19 cellular contexts compared by ENCODE assay signal in genomic region chr16:58049697-58050185, GRCh38. TPM values are rescaled to one million over a fixed set of nuclear protein-coding genes. Genes with fewer than 3 reads are reported as not detected.
DNase-seq lines count a peak whose midpoint lies in the region; ATAC-seq, FAIRE-seq and TF ChIP-seq lines count a peak whose summit lies in the region.
"Had no signal": no experiment of that assay in that cellular context is flagged by ENCODE, and none has a peak within 500 bp of the region (broad histone marks: within the 10 kb centered on the region; RNA-seq: fewer than 3 reads in every experiment).

No MANE protein-coding gene starts in this region.

- peaks cover 9% of the 10 kb centered on the region for H3K4me1 Mint-ChIP-seq in endodermal cell
- H3K4me1 Mint-ChIP-seq: IgD-negative memory B cell had no signal

- H2AK5ac ChIP-seq in neuronal stem cell (ENCODE audit: low read depth, low read length) = peak overlapping the region; percentile 37

- ATAC-seq in HepG2 (no peak), right lobe of liver (no peak)
- ATAC-seq: A549, GM23338 had no signal

- TF ChIP-seq POLR2A in HepG2 (IDR thresholded peaks at IDR 0.05; ENCODE audit: insufficient read depth in 1 of 2, low read depth in 2 of 2, low read length in 2 of 2) = no peak
- no peak for TF ChIP-seq POLR2A in right lobe of liver (IDR thresholded peaks at IDR 0.05)

- no TSS peak for BruUV-seq in HepG2 (replicated peaks; lab: Mats Ljungman, UMichigan)

- H3K9me3 ChIP-seq in HepG2 (ENCODE audit: low read length) = no peaks in the 10 kb centered on the region
- no peaks in the 10 kb centered on the region for H3K9me3 ChIP-seq in right lobe of liver
- no peaks in the 10 kb centered on the region for H3K9me3 ChIP-seq in endodermal cell (ENCODE audit: control insufficient read depth, low read length)
- H3K9me3 ChIP-seq in neuronal stem cell (replicated peaks in 1 of 2; ENCODE audit: control insufficient read depth in 2 of 2, insufficient read depth in 1 of 2, low read depth in 1 of 2, low read length in 2 of 2) = peaks cover 0 to 2% of the 10 kb centered on the region in 2 donors
- H3K9me3 ChIP-seq: A549, SJSA1 had no signal

- no peak overlapping the region for H2BK120ac ChIP-seq in neuronal stem cell (ENCODE audit: low read depth, low read length)

- POLR2A ChIA-PET in HepG2 (lab: Yijun Ruan, JAX) = interaction anchor here (2.3 kb wide), 1 partner anchor 25 kb away, joined by 7 read pairs; no protein-coding TSS in a partner anchor

- peak overlapping the region; percentile 20 for H3K18ac ChIP-seq in neuronal stem cell (ENCODE audit: low read length)

- H3K9me3 Mint-ChIP-seq in endodermal cell = no peaks in the 10 kb centered on the region
- H3K9me3 Mint-ChIP-seq: HFFc6 had no signal

- peak overlapping the region; percentile 23 for H3K27ac Mint-ChIP-seq in endodermal cell
- H3K27ac Mint-ChIP-seq: GM23338, HFFc6, IgD-negative memory B cell had no signal

- H3K4me3 ChIP-seq in HepG2 (replicated peaks in 1 of 3; ENCODE audit: insufficient read depth in 1 of 3, low read depth in 2 of 3, low read length in 3 of 3) = no peak overlapping the region
- H3K4me3 ChIP-seq in right lobe of liver = no peak overlapping the region
- H3K4me3 ChIP-seq in endodermal cell (ENCODE audit: low read length) = no peak overlapping the region
- no peak overlapping the region for H3K4me3 ChIP-seq in neuronal stem cell (ENCODE audit: low read length in 2 of 2)
- H3K4me3 ChIP-seq: A549, GM23338, SJSA1 had no signal

- H3K27me3 ChIP-seq in HepG2 (ENCODE audit: control insufficient read depth in 1 of 2, insufficient read depth in 2 of 2, low read length in 2 of 2) (peaks cover 3 to 13% of the 10 kb centered on the region in 2 experiments; a peak in 2 of 5 replicates), right lobe of liver (no peaks in the 10 kb centered on the region), endodermal cell (ENCODE audit: control insufficient read depth, insufficient read depth, low read length, poor library complexity, severe bottlenecking) (no peaks in the 10 kb centered on the region), neuronal stem cell (ENCODE audit: control insufficient read depth in 3 of 3, insufficient read depth in 3 of 3, low read depth in 1 of 3, low read length in 3 of 3) (no peaks in the 10 kb centered on the region)
- H3K27me3 ChIP-seq: SJSA1 had no signal

- TF ChIP-seq EP300 in HepG2 (IDR thresholded peaks at IDR 0.05; ENCODE audit: low read depth in 2 of 2, low read length in 2 of 2) = no peak
- TF ChIP-seq EP300 in HepG2 (CRISPR knock-in tag; IDR thresholded peaks at IDR 0.05; ENCODE audit: borderline replicate concordance) = no peak

- H3K79me1 ChIP-seq in neuronal stem cell (ENCODE audit: low read depth, low read length) = no peaks in the 10 kb centered on the region

- H2BK15ac ChIP-seq in neuronal stem cell (ENCODE audit: low read length) = no peak overlapping the region

- H2AFZ ChIP-seq in HepG2 (ENCODE audit: low read length) = no peak overlapping the region
- H2AFZ ChIP-seq in neuronal stem cell (ENCODE audit: low read length) = peak overlapping the region; percentile 23
- H2AFZ ChIP-seq: GM23338 had no signal

- intact Hi-C loops in HepG2 (cut with micrococcal nuclease; ENCODE audit: unreplicated experiment) = no loop called here
- intact Hi-C loops in right lobe of liver (cut with DNase I) = no loop called here

- no peaks in the 10 kb centered on the region for H3K79me2 ChIP-seq in HepG2 (ENCODE audit: insufficient read depth, low read length)

- peaks cover 1% of the 10 kb centered on the region for H3K36me3 Mint-ChIP-seq in endodermal cell (ENCODE audit: low read depth)

- no peak overlapping the region for H3K9ac ChIP-seq in HepG2 (ENCODE audit: insufficient read depth, low read depth, low read length)
- no peak overlapping the region for H3K9ac ChIP-seq in endodermal cell (ENCODE audit: extremely low read depth, low read length, poor library complexity, severe bottlenecking)
- H3K9ac ChIP-seq in neuronal stem cell (ENCODE audit: low read depth, low read length, poor library complexity) = no peak overlapping the region

- H3K27ac ChIP-seq in HepG2 (ENCODE audit: extremely low read length, insufficient read depth, low read length) (no peak overlapping the region), right lobe of liver (no peak overlapping the region), endodermal cell (ENCODE audit: low read depth, low read length) (no peak overlapping the region), neuronal stem cell (replicated peaks; ENCODE audit: low read length) (no peak overlapping the region)
- H3K27ac ChIP-seq: A549, C4-2B, RWPE1, SJSA1 had no signal

- no peak for TF ChIP-seq CTCF in HepG2 (CRISPR knock-in tag; IDR thresholded peaks at IDR 0.05)
- TF ChIP-seq CTCF in right lobe of liver (IDR thresholded peaks at IDR 0.05) = no peak
- no peak for TF ChIP-seq CTCF in endodermal cell (conservative IDR thresholded peaks at IDR 0.05)

- H3K4me2 ChIP-seq in HepG2 (ENCODE audit: low read depth, low read length) (no peak overlapping the region), neuronal stem cell (ENCODE audit: insufficient read depth, low read length, poor library complexity, severe bottlenecking) (no peak overlapping the region)
- H3K4me2 ChIP-seq: A549, GM23338 had no signal

- in situ Hi-C loops in HepG2 (cut with HindIII; ENCODE audit: extremely low pct_ligation_motif_present, low pct_unique_long_range_greater_than_20kb) = no loop called here

- H3K4ac ChIP-seq in neuronal stem cell (ENCODE audit: low read length) = no peak overlapping the region

- H3K36me3 ChIP-seq in HepG2 (replicated peaks in 1 of 2; ENCODE audit: control insufficient read depth in 1 of 2, insufficient read depth in 2 of 2, low read length in 2 of 2) = no peaks in the 10 kb centered on the region; a peak in 1 of 5 replicates
- H3K36me3 ChIP-seq in right lobe of liver = no peaks in the 10 kb centered on the region
- no peaks in the 10 kb centered on the region for H3K36me3 ChIP-seq in endodermal cell (ENCODE audit: control insufficient read depth, insufficient read depth, low read length)
- H3K36me3 ChIP-seq in neuronal stem cell (replicated peaks in 1 of 2; ENCODE audit: control insufficient read depth in 2 of 2, insufficient read depth in 2 of 2, low read length in 2 of 2) = no peaks in the 10 kb centered on the region
- H3K36me3 ChIP-seq: SJSA1 had no signal

- peak overlapping the region; percentile 14 for H2BK12ac ChIP-seq in neuronal stem cell (ENCODE audit: low read length)

- no peaks in the 10 kb centered on the region for H4K20me1 ChIP-seq in HepG2 (ENCODE audit: insufficient read depth, low read length)

- peaks cover 21% of the 10 kb centered on the region for H3K4me1 ChIP-seq in HepG2 (ENCODE audit: insufficient read depth, low read length)
- no peaks in the 10 kb centered on the region for H3K4me1 ChIP-seq in right lobe of liver
- peaks cover 5% of the 10 kb centered on the region for H3K4me1 ChIP-seq in endodermal cell (ENCODE audit: control insufficient read depth, insufficient read depth, low read length)
- H3K4me1 ChIP-seq in neuronal stem cell (ENCODE audit: control insufficient read depth in 2 of 2, insufficient read depth in 1 of 2, low read depth in 1 of 2, low read length in 2 of 2) = peaks cover 16 to 19% of the 10 kb centered on the region in 2 donors
- H3K4me1 ChIP-seq: A549, SJSA1 had no signal

- H3K27me3 Mint-ChIP-seq in endodermal cell (ENCODE audit: insufficient read depth) = no peaks in the 10 kb centered on the region
- H3K27me3 Mint-ChIP-seq: IgD-negative memory B cell had no signal

- H3K4me3 Mint-ChIP-seq in endodermal cell = no peak overlapping the region
- H3K4me3 Mint-ChIP-seq: GM23338, HFFc6, IgD-negative memory B cell had no signal

- CTCF ChIA-PET in HepG2 (lab: Yijun Ruan, JAX; ENCODE audit: low intra/inter-chr PET ratio, low total read pairs) = no interaction called here

- DNase-seq in HepG2 (ENCODE audit: low spot score) (no peak), right lobe of liver (no peak), endodermal cell (peak; percentile 37), neuronal stem cell (ENCODE audit: low spot score) (no peak)
- no peak for DNase-seq in stimulated activated CD4-positive, alpha-beta T cell treated with anti-CD3 and anti-CD28 coated beads, Interleukin-4, amount 100 ng/mL, for 24 hours
- DNase-seq in activated T-cell treated with anti-CD3 and anti-CD28 coated beads, Interleukin-2, amount 50 U/mL, for 48 hours = no peak
- no peak for DNase-seq in effector CD8-positive, alpha-beta T cell (lab: John Stamatoyannopoulos, UW)
- DNase-seq: DMS 273 treated with DMSO at 0.1 percent for 48 hours, HFFc6, NCI-H187, NCI-H446, NCI-H748 treated with DMSO at 0.1 percent for 48 hours had no signal

- WGBS in HepG2 (ENCODE audit: low lambda C conversion rate) = 51% methylated on average over 9 of the region's 11 CpGs
- WGBS in right lobe of liver (ENCODE audit: insufficient coverage, low coverage, low lambda C conversion rate, missing lambda C conversion rate) = 68% methylated on average over 5 of the region's 11 CpGs
- 89 to 91% methylated on average over 7 to 11 of the region's 11 CpGs for WGBS in endodermal cell (ENCODE audit: insufficient coverage in 1 of 2, insufficient read length in 1 of 2), 2 experiments
- WGBS in neuronal stem cell (ENCODE audit: extremely low coverage in 2 of 2, insufficient read length in 2 of 2, insufficient replicate concordance in 1 of 2), 2 donors = no CpG with 5 or more reads among the region's 11 CpGs

- peak overlapping the region; percentile 45 for H3K23ac ChIP-seq in neuronal stem cell (ENCODE audit: low read depth, low read length, poor library complexity)

- no peak overlapping the region for H2BK5ac ChIP-seq in neuronal stem cell (ENCODE audit: low read length)

- TF ChIP-seq RAD21 in HepG2 (CRISPR knock-in tag; IDR thresholded peaks at IDR 0.05) = no peak

- peak overlapping the region; percentile 31 for H3K14ac ChIP-seq in neuronal stem cell (ENCODE audit: low read length)

- no peak overlapping the region for H4K91ac ChIP-seq in neuronal stem cell (ENCODE audit: low read depth, low read length, poor library complexity)

- FAIRE-seq in HepG2 (lab: Jason Lieb, UNC) = no peak
- FAIRE-seq: A549, GM12892 had no signal

- no peak overlapping the region for H4K8ac ChIP-seq in neuronal stem cell (ENCODE audit: low read depth, low read length)

RNA-seq across cellular contexts. Expression of gene MMP15, which starts 24.2 kb away (rescaled TPM):
- total RNA-seq in HepG2 (2016; rRNA removed; fragmentation: Illumina TruSeq; extraction: Trizol) = 17.2 and 35.2 TPM in 2 replicates
- total RNA-seq in HepG2 (2016; cell fraction: cytosol; rRNA removed; fragmentation: Illumina TruSeq; extraction: Trizol; ENCODE audit: low read depth) = 3.1 and 4.0 TPM in 2 replicates
- 15.2 and 35.5 TPM in 2 replicates for total RNA-seq in HepG2 (2016; cell fraction: insoluble cytoplasmic fraction; rRNA removed; fragmentation: Illumina TruSeq; extraction: Trizol)
- 11.7 and 12.8 TPM in 2 replicates for total RNA-seq in HepG2 (2016; cell fraction: membrane; rRNA removed; fragmentation: Illumina TruSeq; extraction: Trizol)
- 29.8 and 35.0 TPM in 2 replicates for total RNA-seq in HepG2 (2016; cell fraction: nucleus; rRNA removed; fragmentation: Illumina TruSeq; extraction: Trizol)
- 44.9 and 65.2 TPM in 2 replicates for polyA plus RNA-seq in HepG2 (2011; rRNA removed)
- 48.2 and 63.4 TPM in 2 replicates for polyA plus RNA-seq in HepG2 (2011; cell fraction: cytosol; rRNA removed)
- 48.7 and 49.3 TPM in 2 replicates for polyA plus RNA-seq in HepG2 (2011; cell fraction: nucleus; rRNA removed)
- polyA plus RNA-seq in HepG2 (2012) = 31.4 and 52.1 TPM in 2 replicates
- polyA plus RNA-seq in HepG2 (2016; cell fraction: cytosol; fragmentation: Illumina TruSeq; extraction: Trizol; ENCODE audit: low read depth) = 3.1 and 3.6 TPM in 2 replicates
- polyA plus RNA-seq in HepG2 (2016; cell fraction: insoluble cytoplasmic fraction; fragmentation: Illumina TruSeq; extraction: Trizol; ENCODE audit: low read depth) = 20.6 and 24.8 TPM in 2 replicates
- polyA plus RNA-seq in HepG2 (2016; cell fraction: membrane; fragmentation: Illumina TruSeq; extraction: Trizol; ENCODE audit: low read depth) = 9.3 and 9.6 TPM in 2 replicates
- polyA plus RNA-seq in HepG2 (2016; cell fraction: nucleus; fragmentation: Illumina TruSeq; extraction: Trizol; ENCODE audit: insufficient read depth, low read depth) = 59.2 and 61.3 TPM in 2 replicates
- 32.1 and 99.8 TPM in 2 replicates for polyA minus RNA-seq in HepG2 (2011; rRNA and poly(A)+ RNA removed; ENCODE audit: low replicate concordance)
- 50.9 and 56.7 TPM in 2 replicates for polyA minus RNA-seq in HepG2 (2011; cell fraction: cytosol; rRNA and poly(A)+ RNA removed)
- polyA minus RNA-seq in HepG2 (2011; cell fraction: nucleus; rRNA and poly(A)+ RNA removed) = 14.2 and 19.3 TPM in 2 replicates
- 10 to 100 TPM; 22.3 to 76.0 (median 35.2) TPM for total RNA-seq in right lobe of liver
- total RNA-seq in endodermal cell = 100 to 1,000 TPM in 1 of 2 donors, 10 to 100 TPM in 1; 99.8 to 105 TPM
- 34.0 TPM for polyA plus RNA-seq in endodermal cell (2013, experiment 1 of 2)
- 34.0 TPM for polyA plus RNA-seq in endodermal cell (2013, experiment 2 of 2)
- 10.1 TPM for polyA plus RNA-seq in neuronal stem cell (2013, experiment 1 of 2)
- 10.1 TPM for polyA plus RNA-seq in neuronal stem cell (2013, experiment 2 of 2)
- polyA plus RNA-seq: IgD-negative memory B cell had no signal

RNA-seq across cellular contexts. Expression of gene USB1, which starts 48.5 kb away (rescaled TPM):
- 16.7 and 33.5 TPM in 2 replicates for total RNA-seq in HepG2 (2016; rRNA removed; fragmentation: Illumina TruSeq; extraction: Trizol)
- total RNA-seq in HepG2 (2016; cell fraction: cytosol; rRNA removed; fragmentation: Illumina TruSeq; extraction: Trizol; ENCODE audit: low read depth) = 11.1 and 11.2 TPM in 2 replicates
- 17.4 and 32.4 TPM in 2 replicates for total RNA-seq in HepG2 (2016; cell fraction: insoluble cytoplasmic fraction; rRNA removed; fragmentation: Illumina TruSeq; extraction: Trizol)
- total RNA-seq in HepG2 (2016; cell fraction: membrane; rRNA removed; fragmentation: Illumina TruSeq; extraction: Trizol) = 47.5 and 49.4 TPM in 2 replicates
- 17.8 and 27.0 TPM in 2 replicates for total RNA-seq in HepG2 (2016; cell fraction: nucleus; rRNA removed; fragmentation: Illumina TruSeq; extraction: Trizol)
- 65.4 and 75.9 TPM in 2 replicates for polyA plus RNA-seq in HepG2 (2011; rRNA removed)
- 60.7 and 64.8 TPM in 2 replicates for polyA plus RNA-seq in HepG2 (2011; cell fraction: cytosol; rRNA removed)
- polyA plus RNA-seq in HepG2 (2011; cell fraction: nucleus; rRNA removed) = 51.6 and 63.8 TPM in 2 replicates
- polyA plus RNA-seq in HepG2 (2012) = 24.1 and 47.2 TPM in 2 replicates
- polyA plus RNA-seq in HepG2 (2016; cell fraction: cytosol; fragmentation: Illumina TruSeq; extraction: Trizol; ENCODE audit: low read depth) = 54.6 and 63.3 TPM in 2 replicates
- polyA plus RNA-seq in HepG2 (2016; cell fraction: insoluble cytoplasmic fraction; fragmentation: Illumina TruSeq; extraction: Trizol; ENCODE audit: low read depth) = 76.8 and 103 TPM in 2 replicates
- 136 and 142 TPM in 2 replicates for polyA plus RNA-seq in HepG2 (2016; cell fraction: membrane; fragmentation: Illumina TruSeq; extraction: Trizol; ENCODE audit: low read depth)
- 62.4 and 62.9 TPM in 2 replicates for polyA plus RNA-seq in HepG2 (2016; cell fraction: nucleus; fragmentation: Illumina TruSeq; extraction: Trizol; ENCODE audit: insufficient read depth, low read depth)
- polyA minus RNA-seq in HepG2 (2011; rRNA and poly(A)+ RNA removed; ENCODE audit: low replicate concordance) = 97.4 and 101 TPM in 2 replicates
- 44.2 and 48.1 TPM in 2 replicates for polyA minus RNA-seq in HepG2 (2011; cell fraction: cytosol; rRNA and poly(A)+ RNA removed)
- polyA minus RNA-seq in HepG2 (2011; cell fraction: nucleus; rRNA and poly(A)+ RNA removed) = 30.8 and 37.7 TPM in 2 replicates
- 10 to 100 TPM; 20.6 to 63.3 (median 25.9) TPM for total RNA-seq in right lobe of liver
- total RNA-seq in endodermal cell = 100 to 1,000 TPM; 139 to 163 TPM
- 62.2 TPM for polyA plus RNA-seq in endodermal cell (2013, experiment 1 of 2)
- 62.7 TPM for polyA plus RNA-seq in endodermal cell (2013, experiment 2 of 2)
- polyA plus RNA-seq in neuronal stem cell (2013, experiment 1 of 2) = 40.5 TPM
- 39.6 TPM for polyA plus RNA-seq in neuronal stem cell (2013, experiment 2 of 2)

RNA-seq across cellular contexts. Expression of gene ZNF319, which starts 49.3 kb away (rescaled TPM):
- total RNA-seq in HepG2 (2016; rRNA removed; fragmentation: Illumina TruSeq; extraction: Trizol) (3.5 and 3.6 TPM in 2 replicates), right lobe of liver (1 to 10 TPM; 2.5 to 4.9 (median 3.4) TPM), endodermal cell (10 to 100 TPM in 1 of 2 donors, 1 to 10 TPM in 1; 9.8 to 10.8 TPM)
- 0.51 and 0.88 TPM in 2 replicates for total RNA-seq in HepG2 (2016; cell fraction: cytosol; rRNA removed; fragmentation: Illumina TruSeq; extraction: Trizol; ENCODE audit: low read depth)
- total RNA-seq in HepG2 (2016; cell fraction: insoluble cytoplasmic fraction; rRNA removed; fragmentation: Illumina TruSeq; extraction: Trizol) = 3.1 and 3.2 TPM in 2 replicates
- 2.3 and 2.7 TPM in 2 replicates for total RNA-seq in HepG2 (2016; cell fraction: membrane; rRNA removed; fragmentation: Illumina TruSeq; extraction: Trizol)
- total RNA-seq in HepG2 (2016; cell fraction: nucleus; rRNA removed; fragmentation: Illumina TruSeq; extraction: Trizol) = 3.0 and 3.7 TPM in 2 replicates
- polyA plus RNA-seq in HepG2 (2011; rRNA removed) = 2.4 and 5.2 TPM in 2 replicates
- polyA plus RNA-seq in HepG2 (2011; cell fraction: cytosol; rRNA removed) = 2.9 and 3.1 TPM in 2 replicates
- polyA plus RNA-seq in HepG2 (2011; cell fraction: nucleus; rRNA removed) = 7.2 and 8.1 TPM in 2 replicates
- polyA plus RNA-seq in HepG2 (2012) = 2.2 and 4.4 TPM in 2 replicates
- polyA plus RNA-seq in HepG2 (2016; cell fraction: cytosol; fragmentation: Illumina TruSeq; extraction: Trizol; ENCODE audit: low read depth) = 0.15 and 0.25 TPM in 2 replicates
- 4.6 TPM in 2 replicates for polyA plus RNA-seq in HepG2 (2016; cell fraction: insoluble cytoplasmic fraction; fragmentation: Illumina TruSeq; extraction: Trizol; ENCODE audit: low read depth)
- 1.0 and 1.3 TPM in 2 replicates for polyA plus RNA-seq in HepG2 (2016; cell fraction: membrane; fragmentation: Illumina TruSeq; extraction: Trizol; ENCODE audit: low read depth)
- 5.6 TPM in 2 replicates for polyA plus RNA-seq in HepG2 (2016; cell fraction: nucleus; fragmentation: Illumina TruSeq; extraction: Trizol; ENCODE audit: insufficient read depth, low read depth)
- polyA minus RNA-seq in HepG2 (2011; rRNA and poly(A)+ RNA removed; ENCODE audit: low replicate concordance) = 8.6 and 11.6 TPM in 2 replicates
- polyA minus RNA-seq in HepG2 (2011; cell fraction: cytosol; rRNA and poly(A)+ RNA removed) = 4.9 and 6.1 TPM in 2 replicates
- polyA minus RNA-seq in HepG2 (2011; cell fraction: nucleus; rRNA and poly(A)+ RNA removed) = 4.6 and 5.0 TPM in 2 replicates
- polyA plus RNA-seq in endodermal cell (2013, experiment 1 of 2) = 11.5 TPM
- 8.2 TPM for polyA plus RNA-seq in endodermal cell (2013, experiment 2 of 2)
- polyA plus RNA-seq in neuronal stem cell (2013, experiment 1 of 2) = 7.0 TPM
- 8.3 TPM for polyA plus RNA-seq in neuronal stem cell (2013, experiment 2 of 2)
